ENCODE assay signal across 18 cellular contexts in the genomic region with DNA sequence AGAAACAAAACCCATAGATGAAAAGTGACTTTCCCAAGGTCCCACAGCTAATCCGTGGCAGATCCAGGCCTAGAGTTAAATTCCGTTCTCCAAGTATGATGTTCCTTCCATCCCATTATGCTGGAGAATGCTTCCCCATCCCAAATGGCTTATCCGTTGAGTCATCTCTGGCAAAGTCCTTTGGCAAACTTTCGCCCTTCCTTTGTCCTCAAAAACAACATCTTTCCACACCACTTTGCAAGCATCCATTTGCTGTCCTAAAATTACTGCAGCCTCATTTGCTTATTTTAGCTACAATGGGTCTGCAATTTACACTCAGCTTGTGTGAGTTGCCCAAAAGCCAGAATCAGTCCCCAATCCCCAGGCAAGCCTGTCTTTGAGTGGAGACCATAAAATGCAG.
DNase-seq lines count a peak whose midpoint lies in the region; ATAC-seq, FAIRE-seq and TF ChIP-seq lines count a peak whose summit lies in the region.
"Had no signal": no experiment of that assay in that cellular context is flagged by ENCODE, and none has a peak within 500 bp of the region (broad histone marks: within the 10 kb centered on the region; RNA-seq: fewer than 3 reads in every experiment).

No MANE protein-coding gene starts in this region.

- TF ChIP-seq POLR2A in heart left ventricle (IDR thresholded peaks at IDR 0.05) = no peak
- TF ChIP-seq POLR2A in gastrocnemius medialis (IDR thresholded peaks at IDR 0.05) = no peak
- no peak for TF ChIP-seq POLR2A in GM12891 (IDR thresholded peaks at IDR 0.05; ENCODE audit: low read depth, low read length)

- H3K4me2 ChIP-seq in smooth muscle cell = no peak overlapping the region
- H3K4me2 ChIP-seq: BLaER1 had no signal

- FAIRE-seq in GM12891 (lab: Jason Lieb, UNC) = no peak
- FAIRE-seq: H54, K562 had no signal

- no peak overlapping the region for H3K9ac ChIP-seq in smooth muscle cell (ENCODE audit: low read depth)
- H3K9ac ChIP-seq: BLaER1 had no signal

- H3K9me3 ChIP-seq in heart left ventricle (peaks cover 0 to 10% (median 0%) of the 10 kb centered on the region in 12 donors), gastrocnemius medialis (peaks cover 0 to 4% (median 0%) of the 10 kb centered on the region in 3 donors), smooth muscle cell (replicated peaks; ENCODE audit: low read depth) (no peaks in the 10 kb centered on the region)
- H3K9me3 ChIP-seq: BLaER1 had no signal

- TF ChIP-seq CTCF in heart left ventricle (IDR thresholded peaks at IDR 0.05) (no peak), gastrocnemius medialis (IDR thresholded peaks at IDR 0.05 in 4 of 5, conservative IDR thresholded peaks at IDR 0.05 in 1 of 5) (no peak), smooth muscle cell (IDR thresholded peaks at IDR 0.05; ENCODE audit: borderline replicate concordance, insufficient read depth, poor library complexity, severe bottlenecking) (no peak)

- H4K20me1 ChIP-seq in smooth muscle cell (ENCODE audit: low read depth) = no peaks in the 10 kb centered on the region
- H4K20me1 ChIP-seq: BLaER1 had no signal

- no peak overlapping the region for H3K27ac ChIP-seq in heart left ventricle
- peak overlapping the region in 2 of 4 donors; percentile 51 to 52 for H3K27ac ChIP-seq in gastrocnemius medialis
- H3K27ac ChIP-seq in smooth muscle cell (ENCODE audit: low read depth) = no peak overlapping the region
- H3K27ac ChIP-seq: BLaER1 had no signal

- ATAC-seq in left ventricle myocardium superior = peak; percentile 67
- no peak for ATAC-seq in heart left ventricle
- ATAC-seq in gastrocnemius medialis = peak; percentile 72 to 77
- ATAC-seq in HG03469 (IDR thresholded peaks at IDR 0.05; ENCODE audit: unreplicated experiment) = no peak
- ATAC-seq: K562 had no signal

- H3K4me3 ChIP-seq in heart left ventricle (no peak overlapping the region), gastrocnemius medialis (no peak overlapping the region), smooth muscle cell (no peak overlapping the region)
- H3K4me3 ChIP-seq: BLaER1, K562 had no signal

- H3K27me3 ChIP-seq in heart left ventricle (peaks cover 0 to 16% (median 0%) of the 10 kb centered on the region in 9 donors), gastrocnemius medialis (no peaks in the 10 kb centered on the region), smooth muscle cell (ENCODE audit: low read depth) (no peaks in the 10 kb centered on the region)
- H3K27me3 ChIP-seq: BLaER1 had no signal

- in situ Hi-C loops in gastrocnemius medialis (cut with MboI; ENCODE audit: low sequenced_read_pairs in 4 of 4) = no loop called here

- intact Hi-C loops in left ventricle myocardium superior (cut with micrococcal nuclease) = no loop called here
- intact Hi-C loops in heart left ventricle (cut with DNase I) = no loop called here
- intact Hi-C loops in gastrocnemius medialis (cut with DNase I; ENCODE audit: low total_unique reads) = no loop called here

- H3K4me1 ChIP-seq in heart left ventricle (peaks cover 0 to 4% (median 0%) of the 10 kb centered on the region in 12 donors), gastrocnemius medialis (peaks cover 0 to 4% of the 10 kb centered on the region in 2 donors), smooth muscle cell (ENCODE audit: low read depth) (peaks cover 6% of the 10 kb centered on the region)
- H3K4me1 ChIP-seq: BLaER1 had no signal

- no peaks in the 10 kb centered on the region for H3F3A ChIP-seq in smooth muscle cell (ENCODE audit: low read depth)

- no peaks in the 10 kb centered on the region for H3K36me3 ChIP-seq in heart left ventricle
- no peaks in the 10 kb centered on the region for H3K36me3 ChIP-seq in gastrocnemius medialis
- H3K36me3 ChIP-seq in smooth muscle cell (ENCODE audit: low read depth) = no peaks in the 10 kb centered on the region
- H3K36me3 ChIP-seq: BLaER1 had no signal

- no peak overlapping the region for H2AFZ ChIP-seq in smooth muscle cell (ENCODE audit: low read depth)

- WGBS in heart left ventricle, 4 donors = 80 to 88% (median 85%) methylated on average over 4 of the region's 4 CpGs
- 92% methylated on average over 4 of the region's 4 CpGs for WGBS in smooth muscle cell (ENCODE audit: low lambda C conversion rate)

- DNase-seq in left ventricle myocardium superior = no peak
- DNase-seq in heart left ventricle = no peak
- DNase-seq in fibroblast of peridontal ligament (ENCODE audit: extremely low read depth) = peak; percentile 1
- DNase-seq in gastrocnemius medialis = peak; percentile 11 to 44
- no peak for DNase-seq in GM12891 (ENCODE audit: insufficient read length, low spot score)
- DNase-seq in smooth muscle cell (lab: John Stamatoyannopoulos, UW; ENCODE audit: unreplicated experiment) = no peak
- DNase-seq: CD8-positive, alpha-beta memory T cell; NCI-H1105 treated with DMSO at 0.1 percent for 48 hours; NCI-H1694 treated with DMSO at 0.1 percent for 48 hours; NCI-H2107; NCI-H510A treated with DMSO at 0.1 percent for 48 hours; NCI-H774; OCI-M1; SIG-M5 had no signal

- H3K79me2 ChIP-seq in smooth muscle cell (ENCODE audit: low read depth) = no peaks in the 10 kb centered on the region

TF ChIP-seq in GM12891, 5 proteins besides CTCF, POLR2A, EP300 and RAD21:
- TF ChIP-seq SPI1 (IDR thresholded peaks at IDR 0.05; ENCODE audit: low read depth, low read length) (no peak), PAX5 (IDR thresholded peaks at IDR 0.05; ENCODE audit: insufficient read depth, low read length, severe bottlenecking) (no peak), POLR2AphosphoS5 (IDR thresholded peaks at IDR 0.05; ENCODE audit: low read depth, low read length) (no peak), POU2F2 (IDR thresholded peaks at IDR 0.05; ENCODE audit: low read depth, low read length) (no peak), TAF1 (IDR thresholded peaks at IDR 0.05; ENCODE audit: low read depth, low read length) (no peak)

Comparison
In these comparisons a context has a peak if more than half of its experiments do, and no peak if none do; other contexts are left out.
1. ATAC-seq: peak in left ventricle myocardium superior (single experiment) and gastrocnemius medialis (2 of 2); none in heart left ventricle (0 of 4) and HG03469 (single experiment).
2. DNase-seq: peak in fibroblast of peridontal ligament (single experiment) and gastrocnemius medialis (2 of 2); none in left ventricle myocardium superior (single experiment), heart left ventricle (0 of 5), GM12891 (single experiment) and smooth muscle cell (single experiment).